19 cellular contexts compared by ENCODE assay signal in genomic region chr7:110595694-110596093, GRCh38.
DNase-seq lines count a peak whose midpoint lies in the region; ATAC-seq, FAIRE-seq and TF ChIP-seq lines count a peak whose summit lies in the region.
"Had no signal": no experiment of that assay in that cellular context is flagged by ENCODE, and none has a peak within 500 bp of the region (broad histone marks: within the 10 kb centered on the region; RNA-seq: fewer than 3 reads in every experiment).

No MANE protein-coding gene starts in this region.

- no peaks in the 10 kb centered on the region for H3K36me3 ChIP-seq in K562 (ENCODE audit: control insufficient read depth, insufficient read depth, low read length)
- H3K36me3 ChIP-seq: ascending aorta had no signal

- no peak overlapping the region for H3K4me3 Mint-ChIP-seq in stimulated activated naive CD8-positive, alpha-beta T cell treated with anti-CD3 and anti-CD28 coated beads, Interleukin-15, amount 100 ng/mL, for 72 hours
- H3K4me3 Mint-ChIP-seq in activated T-cell treated with anti-CD3 and anti-CD28 coated beads, Interleukin-2, amount 50 U/mL, for 24 hours, result no peak overlapping the region
- H3K4me3 Mint-ChIP-seq: activated T-helper 17 cell treated with anti-CD3 and anti-CD28 coated beads, Interleukin-2, amount 50 U/mL, for 72 hours; mesothelial cell of epicardium; type B pancreatic cell had no signal

- TF ChIP-seq RAD21 in K562 (CRISPR knock-in tag; conservative IDR thresholded peaks at IDR 0.05 in 1 of 2, IDR thresholded peaks at IDR 0.05 in 1 of 2), result peak in 1 of 2 experiments; percentile 22; a peak in 1 of 4 replicates

- H3K9ac ChIP-seq in K562 (ENCODE audit: insufficient read depth in 1 of 2, low read depth in 2 of 2, low read length in 2 of 2), result no peak overlapping the region

- no peak overlapping the region for H3K27ac ChIP-seq in K562 (ENCODE audit: extremely low read depth, low read depth, low read length)
- H3K27ac ChIP-seq: ascending aorta, skin epidermis had no signal

- no peak for TF ChIP-seq EP300 in K562 (IDR thresholded peaks at IDR 0.05; ENCODE audit: low read length)

- POLR2A ChIA-PET in K562 (lab: Yijun Ruan, JAX), result interaction anchor here (0.6 kb wide), 1 partner anchor 26 kb away, joined by 3 read pairs; no protein-coding TSS in a partner anchor

- no peak for DNase-seq in Right ventricle myocardium superior
- no peak for DNase-seq in Right ventricle myocardium inferior (ENCODE audit: missing footprints)
- peak; percentile 27 for DNase-seq in NCI-H2171 (lab: John Stamatoyannopoulos, UW)
- peak in 1 of 4 experiments; percentile 4 for DNase-seq in K562 (ENCODE audit: extremely low read depth in 1 of 4, low spot score in 3 of 4)
- DNase-seq in stimulated activated naive CD8-positive, alpha-beta T cell treated with anti-CD3 and anti-CD28 coated beads, Interleukin-15, amount 100 ng/mL, for 72 hours, result no peak
- no peak for DNase-seq in activated T-cell treated with anti-CD3 and anti-CD28 coated beads, Interleukin-2, amount 50 U/mL, for 24 hours
- no peak for DNase-seq in sciatic nerve (ENCODE audit: low spot score)
- DNase-seq: erythroblast, glutamatergic neuron, NCI-H1105 treated with DMSO at 0.1 percent for 48 hours, NCI-H510A, nucleus accumbens had no signal

- H2AFZ ChIP-seq in K562 (ENCODE audit: low read depth, low read length), result no peak overlapping the region

- BruUV-seq in K562 (replicated peaks; lab: Mats Ljungman, UMichigan), result no TSS peak

- in situ Hi-C loops in K562 (cut with MboI), result no loop called here

- peak in 1 of 3 experiments; percentile 13; a peak in 2 of 6 replicates for TF ChIP-seq CTCF in K562 (IDR thresholded peaks at IDR 0.05 in 2 of 3, conservative IDR thresholded peaks at IDR 0.05 in 1 of 3; ENCODE audit: insufficient read depth in 2 of 3, low read depth in 1 of 3, low read length in 3 of 3)

- H3K27ac Mint-ChIP-seq in stimulated activated naive CD8-positive, alpha-beta T cell treated with anti-CD3 and anti-CD28 coated beads, Interleukin-15, amount 100 ng/mL, for 72 hours, result no peak overlapping the region
- H3K27ac Mint-ChIP-seq in activated T-cell treated with anti-CD3 and anti-CD28 coated beads, Interleukin-2, amount 50 U/mL, for 24 hours, result no peak overlapping the region
- H3K27ac Mint-ChIP-seq: activated T-helper 17 cell treated with anti-CD3 and anti-CD28 coated beads, Interleukin-2, amount 50 U/mL, for 72 hours; mesothelial cell of epicardium; type B pancreatic cell had no signal

- no peak overlapping the region for H3K4me3 ChIP-seq in K562
- H3K4me3 ChIP-seq: ascending aorta, skin epidermis had no signal

- H3K27me3 Mint-ChIP-seq in stimulated activated naive CD8-positive, alpha-beta T cell treated with anti-CD3 and anti-CD28 coated beads, Interleukin-15, amount 100 ng/mL, for 72 hours, result no peaks in the 10 kb centered on the region
- H3K27me3 Mint-ChIP-seq in activated T-cell treated with anti-CD3 and anti-CD28 coated beads, Interleukin-2, amount 50 U/mL, for 24 hours, result no peaks in the 10 kb centered on the region
- H3K27me3 Mint-ChIP-seq: activated T-helper 17 cell treated with anti-CD3 and anti-CD28 coated beads, Interleukin-2, amount 50 U/mL, for 72 hours; type B pancreatic cell had no signal

- H3K79me2 ChIP-seq in K562 (ENCODE audit: control insufficient read depth, insufficient read depth, low read length), result no peaks in the 10 kb centered on the region

- H3K9me3 Mint-ChIP-seq in stimulated activated naive CD8-positive, alpha-beta T cell treated with anti-CD3 and anti-CD28 coated beads, Interleukin-15, amount 100 ng/mL, for 72 hours, result no peaks in the 10 kb centered on the region
- H3K9me3 Mint-ChIP-seq in activated T-cell treated with anti-CD3 and anti-CD28 coated beads, Interleukin-2, amount 50 U/mL, for 24 hours, result no peaks in the 10 kb centered on the region
- H3K9me3 Mint-ChIP-seq: activated T-helper 17 cell treated with anti-CD3 and anti-CD28 coated beads, Interleukin-2, amount 50 U/mL, for 72 hours; mesothelial cell of epicardium had no signal

- ATAC-seq in Right ventricle myocardium superior (ENCODE audit: poor library complexity), result peak; percentile 45
- ATAC-seq in Right ventricle myocardium inferior, result no peak
- peak; percentile 55; the same call in 2 of the 3 replicates for ATAC-seq in K562
- peak; percentile 59 for ATAC-seq in stimulated activated naive CD8-positive, alpha-beta T cell treated with anti-CD3 and anti-CD28 coated beads, Interleukin-15, amount 100 ng/mL, for 72 hours
- ATAC-seq in esophagus mucosa, result no peak
- ATAC-seq in sciatic nerve, result no peak
- ATAC-seq: activated T-helper 17 cell treated with anti-CD3 and anti-CD28 coated beads, Interleukin-2, amount 50 U/mL, for 72 hours had no signal

- TF ChIP-seq POLR2A in K562 (conservative IDR thresholded peaks at IDR 0.05), result no peak

- H3K9me1 ChIP-seq in K562 (ENCODE audit: control insufficient read depth, insufficient read depth, low read length), result no peaks in the 10 kb centered on the region

- intact Hi-C loops in Right ventricle myocardium superior (cut with DNase I) (no loop called here), Right ventricle myocardium inferior (cut with DNase I) (loop anchor here (5.0 kb wide), 1 partner anchor 497 kb away; the partner anchor contains the start of gene LRRN3), K562 (cut with micrococcal nuclease) (loop anchor here (10.0 kb wide), 1 partner anchor 1139 kb away; no protein-coding TSS in a partner anchor), sciatic nerve (cut with DNase I) (no loop called here)

- no peaks in the 10 kb centered on the region for H3K27me3 ChIP-seq in K562 (ENCODE audit: control insufficient read depth in 2 of 2, insufficient read depth in 2 of 2, low read length in 2 of 2)
- H3K27me3 ChIP-seq: ascending aorta had no signal

- H3K36me3 Mint-ChIP-seq in activated T-cell treated with anti-CD3 and anti-CD28 coated beads, Interleukin-2, amount 50 U/mL, for 24 hours (ENCODE audit: low read depth), result no peaks in the 10 kb centered on the region
- H3K36me3 Mint-ChIP-seq: mesothelial cell of epicardium, type B pancreatic cell had no signal

- CTCF ChIA-PET in K562 (lab: Yijun Ruan, JAX; ENCODE audit: low intra/inter-chr PET ratio), result no interaction called here

- no peak overlapping the region for H3K4me2 ChIP-seq in K562 (ENCODE audit: insufficient read depth, low read length)

- H4K20me1 ChIP-seq in K562 (replicated peaks; ENCODE audit: control insufficient read depth, insufficient read depth, low read length), result no peaks in the 10 kb centered on the region

- H3K9me3 ChIP-seq in K562 (replicated peaks; ENCODE audit: control insufficient read depth, insufficient read depth, low read depth, low read length), result no peaks in the 10 kb centered on the region
- H3K9me3 ChIP-seq: ascending aorta had no signal

- no peaks in the 10 kb centered on the region for H3K4me1 ChIP-seq in K562 (replicated peaks in 1 of 2; ENCODE audit: control insufficient read depth in 2 of 2, insufficient read depth in 2 of 2, low read length in 2 of 2)
- H3K4me1 ChIP-seq: ascending aorta had no signal

- peaks cover 5% of the 10 kb centered on the region for H3K4me1 Mint-ChIP-seq in stimulated activated naive CD8-positive, alpha-beta T cell treated with anti-CD3 and anti-CD28 coated beads, Interleukin-15, amount 100 ng/mL, for 72 hours
- peaks cover 2% of the 10 kb centered on the region for H3K4me1 Mint-ChIP-seq in activated T-cell treated with anti-CD3 and anti-CD28 coated beads, Interleukin-2, amount 50 U/mL, for 24 hours (ENCODE audit: low read depth)
- H3K4me1 Mint-ChIP-seq: activated T-helper 17 cell treated with anti-CD3 and anti-CD28 coated beads, Interleukin-2, amount 50 U/mL, for 72 hours had no signal

- FAIRE-seq in K562 (lab: Jason Lieb, UNC), result no peak
- FAIRE-seq: keratinocyte had no signal

TF ChIP-seq in K562, 482 proteins besides CTCF, POLR2A, EP300 and RAD21:
- no peak for TF ChIP-seq E2F6 (IDR thresholded peaks at IDR 0.05; ENCODE audit: borderline replicate concordance in 1 of 2, extremely low read depth in 1 of 2, insufficient read depth in 1 of 2, insufficient read length in 1 of 2, low read depth in 1 of 2, low read length in 1 of 2, poor library complexity in 1 of 2, severe bottlenecking in 1 of 2)
- no peak for TF ChIP-seq MCM5 (IDR thresholded peaks at IDR 0.05; ENCODE audit: low read depth)
- TF ChIP-seq NCOR1 (IDR thresholded peaks at IDR 0.05), result no peak
- TF ChIP-seq ZNF282 (CRISPR knock-in tag; IDR thresholded peaks at IDR 0.05), result no peak
- no peak for TF ChIP-seq PRMT5 (CRISPR knock-in tag; IDR thresholded peaks at IDR 0.05)
- no peak for TF ChIP-seq PBX2 (CRISPR knock-in tag; IDR thresholded peaks at IDR 0.05; ENCODE audit: low read depth)
- no peak for TF ChIP-seq PBX2 (tag; conservative IDR thresholded peaks at IDR 0.05; ENCODE audit: low read depth)

Comparison
In these comparisons a context has a peak if more than half of its experiments do, and no peak if none do; other contexts are left out.
1. ATAC-seq: peak in Right ventricle myocardium superior (single experiment), K562 (single experiment) and stimulated activated naive CD8-positive, alpha-beta T cell treated with anti-CD3 and anti-CD28 coated beads, Interleukin-15, amount 100 ng/mL, for 72 hours (single experiment); none in Right ventricle myocardium inferior (single experiment), esophagus mucosa (single experiment) and sciatic nerve (single experiment).
2. intact Hi-C loops: an anchor here in Right ventricle myocardium inferior (5.0 kb wide) and K562 (10.0 kb wide); none called in Right ventricle myocardium superior and sciatic nerve.